ENCODE assay signal across 1 cellular context in the genomic region with DNA sequence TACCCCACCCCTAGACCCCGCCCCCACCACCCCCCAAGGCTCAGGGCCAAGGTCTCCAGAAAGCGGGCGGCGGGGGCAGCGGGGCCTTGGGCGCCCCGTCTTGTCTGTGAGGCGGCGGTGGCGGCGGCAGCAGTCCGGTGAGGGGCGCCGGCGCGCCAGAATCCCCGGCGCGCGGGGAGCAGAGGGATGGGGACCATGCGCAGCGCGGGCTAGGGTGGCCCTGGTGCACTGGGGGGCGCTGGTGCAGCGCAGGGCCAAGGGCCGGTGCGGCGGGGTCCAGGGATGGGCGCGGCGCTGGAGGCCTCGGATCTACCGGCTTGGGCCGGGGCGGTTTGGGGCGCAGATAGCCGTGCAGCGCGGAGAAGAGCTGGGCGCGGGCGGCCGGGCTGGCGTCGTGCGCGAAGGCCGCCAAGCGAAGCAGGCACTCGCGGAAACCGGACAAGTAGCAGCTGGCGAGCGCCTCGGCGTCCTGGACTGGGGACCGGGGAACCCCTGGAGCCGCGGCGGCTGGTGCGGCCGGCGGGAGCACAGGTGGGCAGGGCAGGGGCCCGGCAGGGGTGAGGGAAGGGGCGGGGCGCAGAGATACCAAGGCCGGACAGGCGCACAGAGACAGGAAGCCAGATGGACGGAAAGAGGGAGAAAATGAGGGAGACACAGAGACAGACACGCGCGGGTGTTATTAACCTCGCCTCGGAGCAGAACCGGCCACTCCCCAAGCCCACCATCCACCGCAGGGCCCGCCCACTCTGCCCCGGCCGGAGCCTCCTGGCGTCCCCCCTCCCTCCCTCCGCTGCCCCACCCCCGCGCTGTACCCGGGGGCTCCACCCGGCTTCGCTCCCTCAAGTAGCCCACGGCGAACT.
TF ChIP-seq lines count a peak whose summit lies in the region.

No MANE protein-coding gene starts in this region.

TF ChIP-seq in K562, 482 proteins besides CTCF, POLR2A, EP300 and RAD21 (continued from another document and continues in another):
- TF ChIP-seq, protein P1, sequence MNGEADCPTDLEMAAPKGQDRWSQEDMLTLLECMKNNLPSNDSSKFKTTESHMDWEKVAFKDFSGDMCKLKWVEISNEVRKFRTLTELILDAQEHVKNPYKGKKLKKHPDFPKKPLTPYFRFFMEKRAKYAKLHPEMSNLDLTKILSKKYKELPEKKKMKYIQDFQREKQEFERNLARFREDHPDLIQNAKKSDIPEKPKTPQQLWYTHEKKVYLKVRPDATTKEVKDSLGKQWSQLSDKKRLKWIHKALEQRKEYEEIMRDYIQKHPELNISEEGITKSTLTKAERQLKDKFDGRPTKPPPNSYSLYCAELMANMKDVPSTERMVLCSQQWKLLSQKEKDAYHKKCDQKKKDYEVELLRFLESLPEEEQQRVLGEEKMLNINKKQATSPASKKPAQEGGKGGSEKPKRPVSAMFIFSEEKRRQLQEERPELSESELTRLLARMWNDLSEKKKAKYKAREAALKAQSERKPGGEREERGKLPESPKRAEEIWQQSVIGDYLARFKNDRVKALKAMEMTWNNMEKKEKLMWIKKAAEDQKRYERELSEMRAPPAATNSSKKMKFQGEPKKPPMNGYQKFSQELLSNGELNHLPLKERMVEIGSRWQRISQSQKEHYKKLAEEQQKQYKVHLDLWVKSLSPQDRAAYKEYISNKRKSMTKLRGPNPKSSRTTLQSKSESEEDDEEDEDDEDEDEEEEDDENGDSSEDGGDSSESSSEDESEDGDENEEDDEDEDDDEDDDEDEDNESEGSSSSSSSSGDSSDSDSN (IDR thresholded peaks at IDR 0.05; ENCODE audit: borderline replicate concordance in 1 of 2, low read depth in 2 of 2, low read length in 2 of 2), result peak; percentile 93 to 95
- TF ChIP-seq PHB2 (IDR thresholded peaks at IDR 0.05; ENCODE audit: low read depth) (no peak), SRSF9 (IDR thresholded peaks at IDR 0.05; ENCODE audit: borderline replicate concordance, low read depth, low read length) (no peak), NR4A1 (CRISPR knock-in tag; IDR thresholded peaks at IDR 0.05) (no peak), NR4A1 (tag; IDR thresholded peaks at IDR 0.05) (no peak), EHMT2 (IDR thresholded peaks at IDR 0.05) (no peak), ZNF717 (CRISPR knock-in tag; IDR thresholded peaks at IDR 0.05) (no peak), ZNF347 (CRISPR knock-in tag; IDR thresholded peaks at IDR 0.05; ENCODE audit: low read depth) (no peak), ZKSCAN8 (CRISPR knock-in tag; IDR thresholded peaks at IDR 0.05) (no peak), RBFOX2 (IDR thresholded peaks at IDR 0.05; ENCODE audit: low read depth, low read length) (0 out of 2 replicates have a peak, but pooled peaks have one; percentile 21), GTF2F1 (IDR thresholded peaks at IDR 0.05; ENCODE audit: low read depth, low read length) (no peak), SMC3 (conservative IDR thresholded peaks at IDR 0.05; ENCODE audit: insufficient read depth, low read depth, low read length) (peak; percentile 38; the same call in 1 of the 2 replicates), TARDBP (IDR thresholded peaks at IDR 0.05) (0 out of 2 replicates have a peak, but pooled peaks have one; percentile 35), ZNF445 (CRISPR knock-in tag; IDR thresholded peaks at IDR 0.05; ENCODE audit: low read depth) (no peak), TOE1 (IDR thresholded peaks at IDR 0.05; ENCODE audit: borderline replicate concordance) (no peak), TOE1 (CRISPR knock-in tag; IDR thresholded peaks at IDR 0.05; ENCODE audit: borderline replicate concordance, low read depth) (no peak), GATAD2B (IDR thresholded peaks at IDR 0.05; ENCODE audit: borderline replicate concordance) (peak; percentile 32; the same call in 1 of the 2 replicates), TFAM (CRISPR knock-in tag; conservative IDR thresholded peaks at IDR 0.05) (no peak), ELF1 (tag; IDR thresholded peaks at IDR 0.05) (no peak), ATF7 (IDR thresholded peaks at IDR 0.05) (0 out of 2 replicates have a peak, but pooled peaks have one; percentile 24), RBBP5 (IDR thresholded peaks at IDR 0.05; ENCODE audit: borderline replicate concordance, insufficient read depth, low read length, poor library complexity, severe bottlenecking) (no peak), ZNF23 (CRISPR knock-in tag; IDR thresholded peaks at IDR 0.05) (peak; percentile 86), SAP30 (IDR thresholded peaks at IDR 0.05; ENCODE audit: borderline replicate concordance, insufficient read depth, low read depth, low read length, poor library complexity, severe bottlenecking) (peak; percentile 32), CXXC5 (CRISPR knock-in tag; IDR thresholded peaks at IDR 0.05) (peak; percentile 59), ETV5 (CRISPR knock-in tag; IDR thresholded peaks at IDR 0.05; ENCODE audit: low read depth) (0 out of 2 replicates have a peak, but pooled peaks have one; percentile 37), KLF10 (CRISPR knock-in tag; IDR thresholded peaks at IDR 0.05) (no peak), KLF16 (IDR thresholded peaks at IDR 0.05) (no peak), HNRNPL (IDR thresholded peaks at IDR 0.05; ENCODE audit: low read depth, low read length) (peak; percentile 74; the same call in 1 of the 2 replicates), SETDB1 (IDR thresholded peaks at IDR 0.05; ENCODE audit: low read length) (no peak), HNRNPUL1 (IDR thresholded peaks at IDR 0.05; ENCODE audit: low read length) (no peak), NRF1 (conservative IDR thresholded peaks at IDR 0.05 in 1 of 2, IDR thresholded peaks at IDR 0.05 in 1 of 2) (peak; percentile 74 to 80), FIP1L1 (IDR thresholded peaks at IDR 0.05; ENCODE audit: low read depth, low read length, poor library complexity, severe bottlenecking) (peak; percentile 83), SMARCA5 (IDR thresholded peaks at IDR 0.05) (no peak), NR2C2 (CRISPR knock-in tag; IDR thresholded peaks at IDR 0.05) (no peak), NR2C2 (tag; IDR thresholded peaks at IDR 0.05) (no peak), EGR1 (conservative IDR thresholded peaks at IDR 0.05) (peak; percentile 7; the same call in 1 of the 2 replicates), CREM (IDR thresholded peaks at IDR 0.05; ENCODE audit: low read depth) (0 out of 2 replicates have a peak, but pooled peaks have one; percentile 4), NFXL1 (CRISPR knock-in tag; IDR thresholded peaks at IDR 0.05) (no peak), JUND (IDR thresholded peaks at IDR 0.05; ENCODE audit: borderline replicate concordance, low read depth, low read length) (peak; percentile 11; the same call in 1 of the 2 replicates), JUND (tag; IDR thresholded peaks at IDR 0.05; ENCODE audit: borderline replicate concordance, low read depth, low read length) (no peak), NCOA1 (IDR thresholded peaks at IDR 0.05; ENCODE audit: low read depth) (no peak), POLR2B (IDR thresholded peaks at IDR 0.05; ENCODE audit: low read depth, partially characterized antibody) (no peak), POLR2AphosphoS5 (IDR thresholded peaks at IDR 0.05; ENCODE audit: control insufficient read depth, insufficient read depth, low read depth, low read length) (no peak), L3MBTL2 (IDR thresholded peaks at IDR 0.05) (peak; percentile 72; the same call in 1 of the 2 replicates), CCAR2 (IDR thresholded peaks at IDR 0.05; ENCODE audit: low read depth, low read length) (no peak), CCNT2 (IDR thresholded peaks at IDR 0.05; ENCODE audit: borderline replicate concordance, extremely low read depth, insufficient read length, low read depth, low read length) (peak; percentile 46), SAFB (IDR thresholded peaks at IDR 0.05; ENCODE audit: borderline replicate concordance, low read depth, low read length) (peak; percentile 58; the same call in 1 of the 2 replicates)
- TF ChIP-seq, protein P2, sequence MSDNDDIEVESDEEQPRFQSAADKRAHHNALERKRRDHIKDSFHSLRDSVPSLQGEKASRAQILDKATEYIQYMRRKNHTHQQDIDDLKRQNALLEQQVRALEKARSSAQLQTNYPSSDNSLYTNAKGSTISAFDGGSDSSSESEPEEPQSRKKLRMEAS (CRISPR knock-in tag; IDR thresholded peaks at IDR 0.05), result 0 out of 2 replicates have a peak, but pooled peaks have one; percentile 12
- TF ChIP-seq, protein P3, sequence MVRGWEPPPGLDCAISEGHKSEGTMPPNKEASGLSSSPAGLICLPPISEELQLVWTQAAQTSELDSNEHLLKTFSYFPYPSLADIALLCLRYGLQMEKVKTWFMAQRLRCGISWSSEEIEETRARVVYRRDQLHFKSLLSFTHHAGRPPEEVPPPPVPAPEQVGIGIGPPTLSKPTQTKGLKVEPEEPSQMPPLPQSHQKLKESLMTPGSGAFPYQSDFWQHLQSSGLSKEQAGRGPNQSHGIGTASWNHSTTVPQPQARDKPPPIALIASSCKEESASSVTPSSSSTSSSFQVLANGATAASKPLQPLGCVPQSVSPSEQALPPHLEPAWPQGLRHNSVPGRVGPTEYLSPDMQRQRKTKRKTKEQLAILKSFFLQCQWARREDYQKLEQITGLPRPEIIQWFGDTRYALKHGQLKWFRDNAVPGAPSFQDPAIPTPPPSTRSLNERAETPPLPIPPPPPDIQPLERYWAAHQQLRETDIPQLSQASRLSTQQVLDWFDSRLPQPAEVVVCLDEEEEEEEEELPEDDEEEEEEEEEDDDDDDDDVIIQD (CRISPR knock-in tag; IDR thresholded peaks at IDR 0.05), result no peak
- TF ChIP-seq, protein P4, sequence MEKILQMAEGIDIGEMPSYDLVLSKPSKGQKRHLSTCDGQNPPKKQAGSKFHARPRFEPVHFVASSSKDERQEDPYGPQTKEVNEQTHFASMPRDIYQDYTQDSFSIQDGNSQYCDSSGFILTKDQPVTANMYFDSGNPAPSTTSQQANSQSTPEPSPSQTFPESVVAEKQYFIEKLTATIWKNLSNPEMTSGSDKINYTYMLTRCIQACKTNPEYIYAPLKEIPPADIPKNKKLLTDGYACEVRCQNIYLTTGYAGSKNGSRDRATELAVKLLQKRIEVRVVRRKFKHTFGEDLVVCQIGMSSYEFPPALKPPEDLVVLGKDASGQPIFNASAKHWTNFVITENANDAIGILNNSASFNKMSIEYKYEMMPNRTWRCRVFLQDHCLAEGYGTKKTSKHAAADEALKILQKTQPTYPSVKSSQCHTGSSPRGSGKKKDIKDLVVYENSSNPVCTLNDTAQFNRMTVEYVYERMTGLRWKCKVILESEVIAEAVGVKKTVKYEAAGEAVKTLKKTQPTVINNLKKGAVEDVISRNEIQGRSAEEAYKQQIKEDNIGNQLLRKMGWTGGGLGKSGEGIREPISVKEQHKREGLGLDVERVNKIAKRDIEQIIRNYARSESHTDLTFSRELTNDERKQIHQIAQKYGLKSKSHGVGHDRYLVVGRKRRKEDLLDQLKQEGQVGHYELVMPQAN (IDR thresholded peaks at IDR 0.05; ENCODE audit: borderline replicate concordance), result no peak
- TF ChIP-seq, protein P5, sequence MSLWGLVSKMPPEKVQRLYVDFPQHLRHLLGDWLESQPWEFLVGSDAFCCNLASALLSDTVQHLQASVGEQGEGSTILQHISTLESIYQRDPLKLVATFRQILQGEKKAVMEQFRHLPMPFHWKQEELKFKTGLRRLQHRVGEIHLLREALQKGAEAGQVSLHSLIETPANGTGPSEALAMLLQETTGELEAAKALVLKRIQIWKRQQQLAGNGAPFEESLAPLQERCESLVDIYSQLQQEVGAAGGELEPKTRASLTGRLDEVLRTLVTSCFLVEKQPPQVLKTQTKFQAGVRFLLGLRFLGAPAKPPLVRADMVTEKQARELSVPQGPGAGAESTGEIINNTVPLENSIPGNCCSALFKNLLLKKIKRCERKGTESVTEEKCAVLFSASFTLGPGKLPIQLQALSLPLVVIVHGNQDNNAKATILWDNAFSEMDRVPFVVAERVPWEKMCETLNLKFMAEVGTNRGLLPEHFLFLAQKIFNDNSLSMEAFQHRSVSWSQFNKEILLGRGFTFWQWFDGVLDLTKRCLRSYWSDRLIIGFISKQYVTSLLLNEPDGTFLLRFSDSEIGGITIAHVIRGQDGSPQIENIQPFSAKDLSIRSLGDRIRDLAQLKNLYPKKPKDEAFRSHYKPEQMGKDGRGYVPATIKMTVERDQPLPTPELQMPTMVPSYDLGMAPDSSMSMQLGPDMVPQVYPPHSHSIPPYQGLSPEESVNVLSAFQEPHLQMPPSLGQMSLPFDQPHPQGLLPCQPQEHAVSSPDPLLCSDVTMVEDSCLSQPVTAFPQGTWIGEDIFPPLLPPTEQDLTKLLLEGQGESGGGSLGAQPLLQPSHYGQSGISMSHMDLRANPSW (CRISPR knock-in tag; IDR thresholded peaks at IDR 0.05), result no peak
- TF ChIP-seq, protein P6, sequence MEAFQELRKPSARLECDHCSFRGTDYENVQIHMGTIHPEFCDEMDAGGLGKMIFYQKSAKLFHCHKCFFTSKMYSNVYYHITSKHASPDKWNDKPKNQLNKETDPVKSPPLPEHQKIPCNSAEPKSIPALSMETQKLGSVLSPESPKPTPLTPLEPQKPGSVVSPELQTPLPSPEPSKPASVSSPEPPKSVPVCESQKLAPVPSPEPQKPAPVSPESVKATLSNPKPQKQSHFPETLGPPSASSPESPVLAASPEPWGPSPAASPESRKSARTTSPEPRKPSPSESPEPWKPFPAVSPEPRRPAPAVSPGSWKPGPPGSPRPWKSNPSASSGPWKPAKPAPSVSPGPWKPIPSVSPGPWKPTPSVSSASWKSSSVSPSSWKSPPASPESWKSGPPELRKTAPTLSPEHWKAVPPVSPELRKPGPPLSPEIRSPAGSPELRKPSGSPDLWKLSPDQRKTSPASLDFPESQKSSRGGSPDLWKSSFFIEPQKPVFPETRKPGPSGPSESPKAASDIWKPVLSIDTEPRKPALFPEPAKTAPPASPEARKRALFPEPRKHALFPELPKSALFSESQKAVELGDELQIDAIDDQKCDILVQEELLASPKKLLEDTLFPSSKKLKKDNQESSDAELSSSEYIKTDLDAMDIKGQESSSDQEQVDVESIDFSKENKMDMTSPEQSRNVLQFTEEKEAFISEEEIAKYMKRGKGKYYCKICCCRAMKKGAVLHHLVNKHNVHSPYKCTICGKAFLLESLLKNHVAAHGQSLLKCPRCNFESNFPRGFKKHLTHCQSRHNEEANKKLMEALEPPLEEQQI (IDR thresholded peaks at IDR 0.05), result no peak
- TF ChIP-seq, protein P7, sequence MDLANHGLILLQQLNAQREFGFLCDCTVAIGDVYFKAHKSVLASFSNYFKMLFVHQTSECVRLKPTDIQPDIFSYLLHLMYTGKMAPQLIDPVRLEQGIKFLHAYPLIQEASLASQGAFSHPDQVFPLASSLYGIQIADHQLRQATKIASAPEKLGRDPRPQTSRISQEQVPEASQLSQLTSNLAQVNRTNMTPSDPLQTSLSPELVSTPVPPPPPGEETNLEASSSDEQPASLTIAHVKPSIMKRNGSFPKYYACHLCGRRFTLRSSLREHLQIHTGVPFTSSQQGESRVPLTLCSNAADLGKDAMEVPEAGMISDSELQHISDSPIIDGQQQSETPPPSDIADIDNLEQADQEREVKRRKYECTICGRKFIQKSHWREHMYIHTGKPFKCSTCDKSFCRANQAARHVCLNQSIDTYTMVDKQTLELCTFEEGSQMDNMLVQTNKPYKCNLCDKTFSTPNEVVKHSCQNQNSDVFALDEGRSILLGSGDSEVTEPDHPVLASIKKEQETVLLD (IDR thresholded peaks at IDR 0.05), result no peak
- TF ChIP-seq, protein P8, sequence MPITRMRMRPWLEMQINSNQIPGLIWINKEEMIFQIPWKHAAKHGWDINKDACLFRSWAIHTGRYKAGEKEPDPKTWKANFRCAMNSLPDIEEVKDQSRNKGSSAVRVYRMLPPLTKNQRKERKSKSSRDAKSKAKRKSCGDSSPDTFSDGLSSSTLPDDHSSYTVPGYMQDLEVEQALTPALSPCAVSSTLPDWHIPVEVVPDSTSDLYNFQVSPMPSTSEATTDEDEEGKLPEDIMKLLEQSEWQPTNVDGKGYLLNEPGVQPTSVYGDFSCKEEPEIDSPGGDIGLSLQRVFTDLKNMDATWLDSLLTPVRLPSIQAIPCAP (CRISPR knock-in tag; IDR thresholded peaks at IDR 0.05; ENCODE audit: borderline replicate concordance), result no peak
